ENCODE assay signal across 9 cellular contexts in genomic region chr6:156866181-156866862, GRCh38.
DNase-seq lines count a peak whose midpoint lies in the region; ATAC-seq and TF ChIP-seq lines count a peak whose summit lies in the region.
"Had no signal": no experiment of that assay in that cellular context is flagged by ENCODE, and none has a peak within 500 bp of the region (broad histone marks: within the 10 kb centered on the region; RNA-seq: fewer than 3 reads in every experiment).

No MANE protein-coding gene starts in this region.

- no peak overlapping the region for H3K14ac ChIP-seq in trophoblast cell (ENCODE audit: low read length)

- peak; percentile 57 for DNase-seq in activated naive CD4-positive, alpha-beta T cell treated with anti-CD3 and anti-CD28 coated beads for 36 hours
- DNase-seq in activated naive CD4-positive, alpha-beta T cell treated with anti-CD3 and anti-CD28 coated beads, Interleukin-2, amount 50 U/mL, for 16 hours: no peak
- DNase-seq in MM.1S (peak; percentile 67), choroid plexus epithelial cell (ENCODE audit: low read depth) (peak; percentile 51), trophoblast cell (no peak), WERI-Rb-1 (no peak)

- H3K27me3 Mint-ChIP-seq in activated naive CD4-positive, alpha-beta T cell treated with anti-CD3 and anti-CD28 coated beads for 36 hours (ENCODE audit: low read depth): no peaks in the 10 kb centered on the region

- H4K91ac ChIP-seq in trophoblast cell (ENCODE audit: low read depth, low read length): no peak overlapping the region

- H4K20me1 ChIP-seq in MM.1S (ENCODE audit: insufficient read depth, low read length): no peaks in the 10 kb centered on the region

- H4K8ac ChIP-seq in trophoblast cell (ENCODE audit: low read depth, low read length): no peak overlapping the region

- peaks cover 7% of the 10 kb centered on the region; the same call in 1 of the 2 replicates for H3F3A ChIP-seq in MM.1S (ENCODE audit: insufficient read depth, low read length)

- H3K4me1 Mint-ChIP-seq in activated naive CD4-positive, alpha-beta T cell treated with anti-CD3 and anti-CD28 coated beads for 36 hours (ENCODE audit: low read depth): peaks cover 67% of the 10 kb centered on the region

- H2BK12ac ChIP-seq in trophoblast cell (ENCODE audit: low read length): no peak overlapping the region

- no peak overlapping the region for H3K18ac ChIP-seq in trophoblast cell (ENCODE audit: low read length)

- no peaks in the 10 kb centered on the region for H3K27me3 ChIP-seq in MM.1S (replicated peaks; ENCODE audit: insufficient read depth, low read length)
- no peaks in the 10 kb centered on the region for H3K27me3 ChIP-seq in trophoblast cell (ENCODE audit: insufficient read depth, low read length)
- H3K27me3 ChIP-seq in WERI-Rb-1 (ENCODE audit: insufficient read depth, low read depth, severe bottlenecking): no peaks in the 10 kb centered on the region

- no peak overlapping the region for H4K12ac ChIP-seq in trophoblast cell (ENCODE audit: low read depth, low read length)

- no peaks in the 10 kb centered on the region for H3K79me1 ChIP-seq in trophoblast cell (ENCODE audit: low read length)

- H3K27ac Mint-ChIP-seq in activated naive CD4-positive, alpha-beta T cell treated with anti-CD3 and anti-CD28 coated beads for 36 hours: peak overlapping the region; percentile 17

- H3K27ac ChIP-seq in MM.1S (ENCODE audit: low read length): peak overlapping the region; percentile 82
- H3K27ac ChIP-seq in trophoblast cell (ENCODE audit: low read depth, low read length): no peak overlapping the region
- no peak overlapping the region for H3K27ac ChIP-seq in WERI-Rb-1

- peaks cover 97% of the 10 kb centered on the region for H3K79me2 ChIP-seq in MM.1S (ENCODE audit: low read length)
- H3K79me2 ChIP-seq in trophoblast cell (ENCODE audit: control insufficient read depth, insufficient read depth, low read length, poor library complexity): peaks cover 8% of the 10 kb centered on the region

- no peak overlapping the region for H2BK120ac ChIP-seq in trophoblast cell (ENCODE audit: insufficient read depth, low read length, poor library complexity)

- H3K9me3 ChIP-seq in MM.1S (replicated peaks; ENCODE audit: insufficient read depth, low read length) (no peaks in the 10 kb centered on the region), trophoblast cell (ENCODE audit: insufficient read depth, low read depth, low read length) (no peaks in the 10 kb centered on the region), WERI-Rb-1 (ENCODE audit: severe bottlenecking) (no peaks in the 10 kb centered on the region)

- H3K36me3 ChIP-seq in MM.1S (replicated peaks; ENCODE audit: insufficient read depth, low read length): no peaks in the 10 kb centered on the region
- no peaks in the 10 kb centered on the region for H3K36me3 ChIP-seq in trophoblast cell (ENCODE audit: control insufficient read depth in 1 of 2, insufficient read depth in 2 of 2, low read length in 2 of 2)
- H3K36me3 ChIP-seq in WERI-Rb-1: no peaks in the 10 kb centered on the region

- H2BK5ac ChIP-seq in trophoblast cell (ENCODE audit: low read depth, low read length, poor library complexity): no peak overlapping the region

- CTCF ChIA-PET in activated naive CD4-positive, alpha-beta T cell treated with anti-CD3 and anti-CD28 coated beads for 36 hours (lab: Charles Lee): no interaction called here

- no CpG with 5 or more reads among the region's 8 CpGs for WGBS in trophoblast cell (ENCODE audit: extremely low coverage, insufficient coverage, insufficient read length)

- H3K23ac ChIP-seq in trophoblast cell (ENCODE audit: low read length): no peak overlapping the region

- no peak overlapping the region for H2AK5ac ChIP-seq in trophoblast cell (ENCODE audit: low read length)

- H3K4me2 ChIP-seq in MM.1S (ENCODE audit: low read depth, low read length) (peak overlapping the region; percentile 94), trophoblast cell (ENCODE audit: low read length) (no peak overlapping the region)

- no peaks in the 10 kb centered on the region for H3K9me3 Mint-ChIP-seq in activated naive CD4-positive, alpha-beta T cell treated with anti-CD3 and anti-CD28 coated beads for 36 hours

- peaks cover 5% of the 10 kb centered on the region for H3K36me3 Mint-ChIP-seq in activated naive CD4-positive, alpha-beta T cell treated with anti-CD3 and anti-CD28 coated beads for 36 hours (ENCODE audit: low read depth)

- H3K4me3 ChIP-seq in MM.1S (ENCODE audit: low read length): peak overlapping the region; percentile 55
- H3K4me3 ChIP-seq in choroid plexus epithelial cell (ENCODE audit: low read depth, low read length): no peak overlapping the region
- H3K4me3 ChIP-seq in trophoblast cell (ENCODE audit: low read depth, low read length): no peak overlapping the region
- H3K4me3 ChIP-seq in WERI-Rb-1 (ENCODE audit: low read depth, low read length): no peak overlapping the region
- H3K4me3 ChIP-seq: lung had no signal

- TF ChIP-seq CTCF in MM.1S (IDR thresholded peaks at IDR 0.05; ENCODE audit: low read length) (peak; percentile 38), choroid plexus epithelial cell (conservative IDR thresholded peaks at IDR 0.05; ENCODE audit: low read depth, low read length) (no peak), WERI-Rb-1 (IDR thresholded peaks at IDR 0.05; ENCODE audit: low read depth, low read length) (no peak)

- intact Hi-C loops in activated naive CD4-positive, alpha-beta T cell treated with anti-CD3 and anti-CD28 coated beads for 36 hours (cut with micrococcal nuclease): loop anchor here (1.0 kb wide), 1 partner anchor 302 kb away; no protein-coding TSS in a partner anchor

- H3K4ac ChIP-seq in trophoblast cell (ENCODE audit: low read depth, low read length): peak overlapping the region; percentile 46

- no peaks in the 10 kb centered on the region for H3K9me2 ChIP-seq in MM.1S (replicated peaks; ENCODE audit: insufficient read depth, low read length)

- H3K4me3 Mint-ChIP-seq in activated naive CD4-positive, alpha-beta T cell treated with anti-CD3 and anti-CD28 coated beads for 36 hours: no peak overlapping the region

- ATAC-seq in GM18517 (IDR thresholded peaks at IDR 0.05; ENCODE audit: unreplicated experiment) (no peak), GM18873 (IDR thresholded peaks at IDR 0.05; ENCODE audit: low FRiP score, unreplicated experiment) (no peak)

- H3K4me1 ChIP-seq in MM.1S (ENCODE audit: low read length) (peaks cover 19% of the 10 kb centered on the region), trophoblast cell (ENCODE audit: control insufficient read depth in 1 of 2, insufficient read depth in 2 of 2, low read length in 2 of 2) (peaks cover 0 to 9% of the 10 kb centered on the region in 2 experiments)

- H2AFZ ChIP-seq in MM.1S (ENCODE audit: low read length): no peak overlapping the region
- no peak overlapping the region for H2AFZ ChIP-seq in trophoblast cell (ENCODE audit: insufficient read depth, low read length, poor library complexity)

- H3K9ac ChIP-seq in MM.1S (ENCODE audit: low read length): peak overlapping the region; percentile 67
- no peak overlapping the region for H3K9ac ChIP-seq in trophoblast cell (ENCODE audit: low read length)

Comparison
In these comparisons a context has a peak if more than half of its experiments do, and no peak if none do; other contexts are left out.
1. DNase-seq: peak in activated naive CD4-positive, alpha-beta T cell treated with anti-CD3 and anti-CD28 coated beads for 36 hours (single experiment), MM.1S (single experiment) and choroid plexus epithelial cell (single experiment); none in activated naive CD4-positive, alpha-beta T cell treated with anti-CD3 and anti-CD28 coated beads, Interleukin-2, amount 50 U/mL, for 16 hours (single experiment), trophoblast cell (0 of 2) and WERI-Rb-1 (single experiment).